9 cellular contexts compared by ENCODE assay signal in genomic region chr17:44384281-44384822, GRCh38. TPM values are rescaled to one million over a fixed set of nuclear protein-coding genes. Genes with fewer than 3 reads are reported as not detected.
DNase-seq lines count a peak whose midpoint lies in the region; ATAC-seq, FAIRE-seq and TF ChIP-seq lines count a peak whose summit lies in the region.
"Had no signal": no experiment of that assay in that cellular context is flagged by ENCODE, and none has a peak within 500 bp of the region (broad histone marks: within the 10 kb centered on the region; RNA-seq: fewer than 3 reads in every experiment).

No MANE protein-coding gene starts in this region.

- H3K4me3 ChIP-seq in BLaER1, result peak overlapping the region; percentile 69; the same call in 1 of the 2 replicates
- no peak overlapping the region for H3K4me3 ChIP-seq in HCT116 (replicated peaks in 1 of 2; ENCODE audit: low read depth in 1 of 2, low read length in 2 of 2)
- no peak overlapping the region for H3K4me3 ChIP-seq in osteoblast (ENCODE audit: insufficient read depth, low read length)

- H3K9ac ChIP-seq in BLaER1, result no peak overlapping the region; the same call in 1 of the 2 replicates
- H3K9ac ChIP-seq in HCT116 (ENCODE audit: low read length), result no peak overlapping the region

- RAD21 ChIA-PET in HCT116 (lab: Charles Lee; ENCODE audit: low non-redundant PET in 1 of 2, low total read pairs in 2 of 2, uncharacterized antibody in 2 of 2, unreplicated experiment in 2 of 2), result no interaction called here

- H3K4me1 Mint-ChIP-seq in dendritic cell treated with granulocyte-macrophage colony-stimulating factor and Interleukin-4, amounts not matched to agents 40 ng/mL and 50 ng/mL, for 4 days (ENCODE audit: low read depth), result peaks cover 26% of the 10 kb centered on the region
- peaks cover 7 to 20% (median 15%) of the 10 kb centered on the region in 4 donors for H3K4me1 Mint-ChIP-seq in naive thymus-derived CD8-positive, alpha-beta T cell

- no peaks in the 10 kb centered on the region for H3K9me2 ChIP-seq in HCT116 (ENCODE audit: insufficient read depth)

- TF ChIP-seq RAD21 in HCT116 (IDR thresholded peaks at IDR 0.05; ENCODE audit: low read depth), result no peak

- H3K27ac ChIP-seq in BLaER1 (no peak overlapping the region), HCT116 (ENCODE audit: low read depth, low read length) (peak overlapping the region; percentile 29; the same call in 1 of the 2 replicates), osteoblast (ENCODE audit: low read depth, low read length) (no peak overlapping the region)
- H3K27ac ChIP-seq: adrenal gland had no signal

- H3K4me1 ChIP-seq in BLaER1 (peaks cover 20% of the 10 kb centered on the region), HCT116 (ENCODE audit: control insufficient read depth in 1 of 2, insufficient read depth in 2 of 2, low read length in 2 of 2) (peaks cover 4 to 18% of the 10 kb centered on the region in 2 experiments; a peak in 3 of 4 replicates), osteoblast (ENCODE audit: insufficient read depth, low read length) (peaks cover 6% of the 10 kb centered on the region)

- H4K20me1 ChIP-seq in BLaER1, result no peaks in the 10 kb centered on the region
- no peaks in the 10 kb centered on the region for H4K20me1 ChIP-seq in HCT116 (ENCODE audit: insufficient read depth)
- H4K20me1 ChIP-seq in osteoblast (ENCODE audit: insufficient read depth, low read length), result no peaks in the 10 kb centered on the region

- H3K27me3 ChIP-seq in BLaER1 (no peaks in the 10 kb centered on the region), HCT116 (ENCODE audit: insufficient read depth, low read length) (no peaks in the 10 kb centered on the region), osteoblast (ENCODE audit: insufficient read depth, low read length) (peaks cover 35% of the 10 kb centered on the region)

- H3K4me3 Mint-ChIP-seq in dendritic cell treated with granulocyte-macrophage colony-stimulating factor and Interleukin-4, amounts not matched to agents 40 ng/mL and 50 ng/mL, for 4 days, result peak overlapping the region; percentile 80
- peak overlapping the region; percentile 31 to 82 (median 63) for H3K4me3 Mint-ChIP-seq in naive thymus-derived CD8-positive, alpha-beta T cell

- peaks cover 55% of the 10 kb centered on the region for H3K27me3 Mint-ChIP-seq in dendritic cell treated with granulocyte-macrophage colony-stimulating factor and Interleukin-4, amounts not matched to agents 40 ng/mL and 50 ng/mL, for 4 days
- H3K27me3 Mint-ChIP-seq in naive thymus-derived CD8-positive, alpha-beta T cell, result peaks cover 5 to 30% (median 11%) of the 10 kb centered on the region in 5 donors

- FAIRE-seq in GM12891 (lab: Jason Lieb, UNC), result no peak

- DNase-seq in HCT116 (ENCODE audit: low read depth, low spot score) (no peak), NCI-H1417 treated with DMSO at 0.1 percent for 48 hours (lab: John Stamatoyannopoulos, UW) (no peak), GM12891 (ENCODE audit: insufficient read length, low spot score) (no peak), osteoblast (ENCODE audit: insufficient read length, low spot score, missing footprints) (no peak)
- no peak for DNase-seq in naive thymus-derived CD8-positive, alpha-beta T cell

- TF ChIP-seq CTCF in HCT116 (IDR thresholded peaks at IDR 0.05 in 2 of 3, conservative IDR thresholded peaks at IDR 0.05 in 1 of 3; ENCODE audit: borderline replicate concordance in 1 of 3, insufficient read depth in 1 of 3, low read depth in 2 of 3, low read length in 2 of 3) (no peak), osteoblast (IDR thresholded peaks at IDR 0.05; ENCODE audit: extremely low read depth, low read depth, low read length) (no peak)

- CTCF ChIA-PET in HCT116 (lab: Charles Lee), result interaction anchor here (1.2 kb wide), 1 partner anchor 8 kb away, joined by 9 read pairs; no protein-coding TSS in a partner anchor

- BruUV-seq in HCT116 (replicated peaks; lab: Mats Ljungman, UMichigan), result no TSS peak

- POLR2A ChIA-PET in HCT116 (lab: Charles Lee), result interaction anchor here (1.3 to 1.5 kb wide), 3 partner anchors 9 to 21 kb away, joined by 3 to 7 read pairs (median 7); partner anchors contain the start of gene FAM171A2
- POLR2A ChIA-PET in naive thymus-derived CD8-positive, alpha-beta T cell (lab: Charles Lee), result no interaction called here

- no peaks in the 10 kb centered on the region for H3K9me3 Mint-ChIP-seq in dendritic cell treated with granulocyte-macrophage colony-stimulating factor and Interleukin-4, amounts not matched to agents 40 ng/mL and 50 ng/mL, for 4 days
- no peaks in the 10 kb centered on the region for H3K9me3 Mint-ChIP-seq in naive thymus-derived CD8-positive, alpha-beta T cell

- H3K4me2 ChIP-seq in BLaER1 (peak overlapping the region; percentile 99), HCT116 (ENCODE audit: low read length) (peak overlapping the region; percentile 98), osteoblast (ENCODE audit: insufficient read depth, low read length) (no peak overlapping the region)

- H3K27ac Mint-ChIP-seq in dendritic cell treated with granulocyte-macrophage colony-stimulating factor and Interleukin-4, amounts not matched to agents 40 ng/mL and 50 ng/mL, for 4 days, result no peak overlapping the region
- H3K27ac Mint-ChIP-seq in naive thymus-derived CD8-positive, alpha-beta T cell, result no peak overlapping the region

- intact Hi-C loops in HCT116 (cut with micrococcal nuclease), result no loop called here
- intact Hi-C loops in dendritic cell treated with granulocyte-macrophage colony-stimulating factor and Interleukin-4, amounts not matched to agents 40 ng/mL and 50 ng/mL, for 4 days (cut with micrococcal nuclease), result no loop called here

- H3K79me2 ChIP-seq in HCT116 (ENCODE audit: insufficient read depth, low read length) (no peaks in the 10 kb centered on the region), osteoblast (ENCODE audit: insufficient read depth, low read length) (no peaks in the 10 kb centered on the region)

- ATAC-seq in HCT116, result no peak
- no peak for ATAC-seq in naive thymus-derived CD8-positive, alpha-beta T cell
- ATAC-seq in GM19463 (IDR thresholded peaks at IDR 0.05; ENCODE audit: unreplicated experiment), result no peak

- H3K36me3 ChIP-seq in BLaER1 (no peaks in the 10 kb centered on the region), HCT116 (ENCODE audit: control insufficient read depth in 1 of 2, insufficient read depth in 2 of 2, low read length in 2 of 2) (no peaks in the 10 kb centered on the region), osteoblast (ENCODE audit: insufficient read depth, low read length) (no peaks in the 10 kb centered on the region)
- H3K36me3 ChIP-seq: adrenal gland had no signal

- TF ChIP-seq POLR2A in HCT116 (IDR thresholded peaks at IDR 0.05; ENCODE audit: borderline replicate concordance, extremely low read depth, insufficient read depth, insufficient read length) (no peak), GM12891 (IDR thresholded peaks at IDR 0.05; ENCODE audit: low read depth, low read length) (no peak)

- no peaks in the 10 kb centered on the region for H3K36me3 Mint-ChIP-seq in dendritic cell treated with granulocyte-macrophage colony-stimulating factor and Interleukin-4, amounts not matched to agents 40 ng/mL and 50 ng/mL, for 4 days (ENCODE audit: low read depth)
- no peaks in the 10 kb centered on the region for H3K36me3 Mint-ChIP-seq in naive thymus-derived CD8-positive, alpha-beta T cell

- no peak overlapping the region for H2AFZ ChIP-seq in HCT116 (ENCODE audit: low read depth, low read length, poor library complexity, severe bottlenecking)
- H2AFZ ChIP-seq in osteoblast (ENCODE audit: low read length), result no peak overlapping the region

- no peaks in the 10 kb centered on the region for H3K9me3 ChIP-seq in BLaER1
- H3K9me3 ChIP-seq in HCT116 (ENCODE audit: control insufficient read depth in 1 of 2, insufficient read depth in 1 of 2, low read depth in 1 of 2, low read length in 2 of 2), result no peaks in the 10 kb centered on the region
- H3K9me3 ChIP-seq in osteoblast (ENCODE audit: low read depth, low read length), result no peaks in the 10 kb centered on the region
- H3K9me3 ChIP-seq: adrenal gland had no signal

TF ChIP-seq in GM12891, 5 proteins besides CTCF, POLR2A, EP300 and RAD21:
- no peak for TF ChIP-seq POU2F2 (IDR thresholded peaks at IDR 0.05; ENCODE audit: low read depth, low read length)
- no peak for TF ChIP-seq POLR2AphosphoS5 (IDR thresholded peaks at IDR 0.05; ENCODE audit: low read depth, low read length)
- no peak for TF ChIP-seq SPI1 (IDR thresholded peaks at IDR 0.05; ENCODE audit: low read depth, low read length)
- TF ChIP-seq TAF1 (IDR thresholded peaks at IDR 0.05; ENCODE audit: low read depth, low read length), result no peak
- no peak for TF ChIP-seq PAX5 (IDR thresholded peaks at IDR 0.05; ENCODE audit: insufficient read depth, low read length, severe bottlenecking)
TF ChIP-seq in GM12891: peak in this region for 0.

RNA-seq across cellular contexts. Expression of gene ITGA2B, which starts 5.1 kb away (rescaled TPM):
- total RNA-seq in HCT116 (2021; ENCODE audit: unreplicated experiment), result 7.6 TPM
- 4.9 and 6.5 TPM in 2 replicates for polyA plus RNA-seq in HCT116 (2012)
- total RNA-seq in naive thymus-derived CD8-positive, alpha-beta T cell, result 1 to 10 TPM in 1 of 2 experiments, under 1 TPM in 1; 0.86 to 1.6 TPM
- not detected for polyA plus RNA-seq in naive thymus-derived CD8-positive, alpha-beta T cell
- 0.10 TPM for polyA plus RNA-seq in GM12891 (2012; ENCODE audit: low read depth, missing spikeins)
- total RNA-seq in osteoblast, result 0.59 TPM in 1 of 2 replicates, not detected in the other

RNA-seq across cellular contexts. Expression of gene FAM171A2, which starts 20.7 kb away (rescaled TPM):
- 18.0 TPM for total RNA-seq in HCT116 (2021; ENCODE audit: unreplicated experiment)
- polyA plus RNA-seq in HCT116 (2012), result 12.5 and 12.7 TPM in 2 replicates
- total RNA-seq in naive thymus-derived CD8-positive, alpha-beta T cell, result 1 to 10 TPM; 1.3 to 1.5 TPM
- polyA plus RNA-seq in naive thymus-derived CD8-positive, alpha-beta T cell, result under 1 TPM; 0.08 to 0.33 (median 0.10) TPM
- polyA plus RNA-seq in GM12891 (2012; ENCODE audit: low read depth, missing spikeins), result 0.98 TPM
- total RNA-seq in osteoblast, result 3.5 and 4.3 TPM in 2 replicates

RNA-seq across cellular contexts. Expression of gene GRN, which starts 39.2 kb away (rescaled TPM):
- total RNA-seq in HCT116 (2021; ENCODE audit: unreplicated experiment), result 206 TPM
- 276 and 326 TPM in 2 replicates for polyA plus RNA-seq in HCT116 (2012)
- total RNA-seq in naive thymus-derived CD8-positive, alpha-beta T cell, result 10 to 100 TPM; 27.5 to 33.5 TPM
- polyA plus RNA-seq in naive thymus-derived CD8-positive, alpha-beta T cell, result 10 to 100 TPM; 24.8 to 43.7 (median 41.6) TPM
- polyA plus RNA-seq in GM12891 (2012; ENCODE audit: low read depth, missing spikeins), result 208 TPM
- total RNA-seq in osteoblast, result 382 and 390 TPM in 2 replicates

RNA-seq across cellular contexts. Expression of gene SLC25A39, which starts 59.7 kb away (rescaled TPM):
- 326 TPM for total RNA-seq in HCT116 (2021; ENCODE audit: unreplicated experiment)
- 372 and 379 TPM in 2 replicates for polyA plus RNA-seq in HCT116 (2012)
- total RNA-seq in naive thymus-derived CD8-positive, alpha-beta T cell, result 10 to 100 TPM; 94.9 to 98.8 TPM
- 100 to 1,000 TPM; 133 to 176 (median 162) TPM for polyA plus RNA-seq in naive thymus-derived CD8-positive, alpha-beta T cell
- polyA plus RNA-seq in GM12891 (2012; ENCODE audit: low read depth, missing spikeins), result 111 TPM
- total RNA-seq in osteoblast, result 60.1 and 60.7 TPM in 2 replicates
